9 cellular contexts compared by ENCODE assay signal in the genomic region with DNA sequence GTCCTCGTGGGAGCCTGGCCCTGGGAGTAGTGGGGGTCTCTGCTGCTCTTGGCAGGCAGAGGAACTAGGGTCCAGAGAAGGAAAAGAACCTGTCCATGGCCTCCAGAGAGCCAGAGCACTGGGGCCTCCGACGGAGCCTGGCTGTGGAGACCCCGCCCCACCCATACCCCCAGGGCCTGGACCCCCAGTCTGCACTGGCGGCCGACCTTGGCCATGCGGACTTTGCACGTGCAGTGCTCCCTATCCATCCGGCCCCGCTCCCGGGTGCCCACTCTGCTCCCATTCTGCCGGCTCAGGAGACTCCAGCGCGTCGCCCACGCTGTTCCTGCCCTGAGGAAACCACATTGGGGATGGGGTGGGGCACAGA. TPM values are rescaled to one million over a fixed set of nuclear protein-coding genes. Genes with fewer than 3 reads are reported as not detected.
DNase-seq lines count a peak whose midpoint lies in the region; ATAC-seq, FAIRE-seq and TF ChIP-seq lines count a peak whose summit lies in the region.
"Had no signal": no experiment of that assay in that cellular context is flagged by ENCODE, and none has a peak within 500 bp of the region (broad histone marks: within the 10 kb centered on the region; RNA-seq: fewer than 3 reads in every experiment).

No MANE protein-coding gene starts in this region.

- H3K36me3 ChIP-seq in brain microvascular endothelial cell (replicated peaks) (no peaks in the 10 kb centered on the region), kidney epithelial cell (ENCODE audit: control insufficient read depth, insufficient read depth, low read length) (no peaks in the 10 kb centered on the region), thoracic aorta (no peaks in the 10 kb centered on the region)

- H3K4me1 Mint-ChIP-seq in activated T-cell treated with anti-CD3 and anti-CD28 coated beads, Interleukin-2, amount 50 U/mL, for 24 hours (ENCODE audit: low read depth) = peaks cover 7% of the 10 kb centered on the region

- H3K4me3 ChIP-seq in brain microvascular endothelial cell (ENCODE audit: low read depth, low read length) (peak overlapping the region; percentile 47), kidney epithelial cell (ENCODE audit: low read depth, low read length) (peak overlapping the region; percentile 47), thoracic aorta (peak overlapping the region; percentile 58)

- TF ChIP-seq POLR2A in H54 (IDR thresholded peaks at IDR 0.05; ENCODE audit: low read depth, low read length) = no peak
- TF ChIP-seq POLR2A in GM12892 (IDR thresholded peaks at IDR 0.05; ENCODE audit: low read depth, low read length) = no peak

- H3K4me1 ChIP-seq in thoracic aorta (ENCODE audit: control insufficient read depth in 1 of 2, low read depth in 2 of 2) = peaks cover 0 to 8% of the 10 kb centered on the region in 2 donors

- no peak for FAIRE-seq in H54 (lab: Jason Lieb, UNC)
- no peak for FAIRE-seq in GM12892 (lab: Jason Lieb, UNC)

- H3K27me3 ChIP-seq in brain microvascular endothelial cell (replicated peaks) (peaks cover 20% of the 10 kb centered on the region), kidney epithelial cell (ENCODE audit: control insufficient read depth, insufficient read depth, low read length) (peaks cover 30% of the 10 kb centered on the region), thoracic aorta (replicated peaks; ENCODE audit: insufficient read depth) (no peaks in the 10 kb centered on the region)

- no peaks in the 10 kb centered on the region for H3K36me3 Mint-ChIP-seq in activated T-cell treated with anti-CD3 and anti-CD28 coated beads, Interleukin-2, amount 50 U/mL, for 24 hours (ENCODE audit: low read depth)

- no peaks in the 10 kb centered on the region for H3K9me3 ChIP-seq in thoracic aorta

- in situ Hi-C loops in brain microvascular endothelial cell (cut with HindIII; ENCODE audit: low pct_ligation_motif_present, low sequenced_read_pairs) = no loop called here

- H3K4me3 Mint-ChIP-seq in activated T-cell treated with anti-CD3 and anti-CD28 coated beads, Interleukin-2, amount 50 U/mL, for 24 hours = peak overlapping the region; percentile 71

- H3K27ac ChIP-seq in brain microvascular endothelial cell (no peak overlapping the region), thoracic aorta (no peak overlapping the region)

- peaks cover 37% of the 10 kb centered on the region for H3K27me3 Mint-ChIP-seq in activated T-cell treated with anti-CD3 and anti-CD28 coated beads, Interleukin-2, amount 50 U/mL, for 24 hours

- no peaks in the 10 kb centered on the region for H3K9me3 Mint-ChIP-seq in activated T-cell treated with anti-CD3 and anti-CD28 coated beads, Interleukin-2, amount 50 U/mL, for 24 hours

- DNase-seq in activated T-cell treated with anti-CD3 and anti-CD28 coated beads, Interleukin-2, amount 50 U/mL, for 24 hours = no peak
- no peak for DNase-seq in activated T-cell treated with anti-CD3 and anti-CD28 coated beads, Interleukin-2, amount 50 U/mL, for 1 hour
- DNase-seq in brain microvascular endothelial cell = no peak
- DNase-seq in kidney epithelial cell (ENCODE audit: low read depth) = no peak
- DNase-seq in thoracic aorta (ENCODE audit: low spot score) = no peak
- DNase-seq in H54 (ENCODE audit: insufficient read length, low spot score) = no peak
- DNase-seq in GM12892 (ENCODE audit: insufficient read length) = no peak
- no peak for DNase-seq in effector CD4-positive, alpha-beta T cell
- DNase-seq: MV-4-11 had no signal

- no peak for ATAC-seq in thoracic aorta (ENCODE audit: insufficient number of reproducible peaks, low FRiP score, low read depth)

- no peak for TF ChIP-seq CTCF in brain microvascular endothelial cell (IDR thresholded peaks at IDR 0.05; ENCODE audit: low read depth, low read length, missing control alignments)
- no peak for TF ChIP-seq CTCF in kidney epithelial cell (IDR thresholded peaks at IDR 0.05; ENCODE audit: insufficient read depth, low read length, poor library complexity, severe bottlenecking)
- TF ChIP-seq CTCF in thoracic aorta (IDR thresholded peaks at IDR 0.05) = no peak

- H3K27ac Mint-ChIP-seq in activated T-cell treated with anti-CD3 and anti-CD28 coated beads, Interleukin-2, amount 50 U/mL, for 24 hours = no peak overlapping the region

RNA-seq across cellular contexts. Expression of a gene that starts 1.1 kb away (rescaled TPM):
- total RNA-seq in kidney epithelial cell (3.2 and 9.3 TPM in 2 replicates), thoracic aorta (under 1 TPM; 0.27 to 0.85 TPM)
- polyA plus RNA-seq in GM12892 (2012; ENCODE audit: missing spikeins) = not detected
